ENCODE assay signal across 1 cellular context in the genomic region with DNA sequence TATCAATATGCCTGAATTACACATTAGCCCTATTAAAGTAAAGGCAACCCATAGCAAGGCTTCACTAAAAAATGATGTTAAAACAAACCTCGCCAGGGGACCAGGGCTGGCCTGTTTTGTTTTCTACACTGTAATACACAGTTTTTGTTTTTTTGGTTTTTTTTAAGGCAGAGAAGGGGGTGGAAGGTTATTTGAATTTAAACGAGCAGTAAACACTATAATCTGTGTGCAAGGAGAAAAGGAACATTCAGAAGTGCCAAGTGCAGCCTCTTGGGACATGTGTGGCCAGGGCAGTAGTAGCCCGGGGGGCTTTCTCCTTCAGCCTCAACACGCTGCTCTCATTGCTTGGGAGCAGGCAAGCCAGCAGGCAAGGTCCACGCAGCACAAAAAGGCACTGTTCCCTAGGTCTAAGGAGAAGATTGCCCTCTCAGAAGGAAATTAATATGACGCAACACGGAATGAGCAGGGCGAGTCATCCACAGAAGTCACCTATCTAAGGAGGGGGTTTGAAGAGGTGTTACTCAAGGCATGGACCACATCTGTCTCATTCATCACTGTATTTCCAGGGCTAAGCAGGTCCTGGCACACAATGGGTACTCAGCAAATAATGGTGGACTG.
TF ChIP-seq lines count a peak whose summit lies in the region.

No MANE protein-coding gene starts in this region.

TF ChIP-seq in K562, 482 proteins besides CTCF, POLR2A, EP300 and RAD21 (continued from another document):
- TF ChIP-seq CEBPG (CRISPR knock-in tag; IDR thresholded peaks at IDR 0.05): peak; percentile 75
- peak; percentile 57 to 91 for TF ChIP-seq CEBPG (tag; conservative IDR thresholded peaks at IDR 0.05 in 1 of 2, IDR thresholded peaks at IDR 0.05 in 1 of 2)
- TF ChIP-seq, protein P1, sequence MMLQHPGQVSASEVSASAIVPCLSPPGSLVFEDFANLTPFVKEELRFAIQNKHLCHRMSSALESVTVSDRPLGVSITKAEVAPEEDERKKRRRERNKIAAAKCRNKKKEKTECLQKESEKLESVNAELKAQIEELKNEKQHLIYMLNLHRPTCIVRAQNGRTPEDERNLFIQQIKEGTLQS (IDR thresholded peaks at IDR 0.05): peak; percentile 81
- TF ChIP-seq, protein P1 (CRISPR knock-in tag; conservative IDR thresholded peaks at IDR 0.05): no peak
- TF ChIP-seq TEAD4 (IDR thresholded peaks at IDR 0.05; ENCODE audit: low read length): no peak
- TF ChIP-seq TEAD4 (CRISPR knock-in tag; IDR thresholded peaks at IDR 0.05; ENCODE audit: borderline replicate concordance): no peak
